Comparison of ENCODE assay signal across 17 cellular contexts in the genomic region with DNA sequence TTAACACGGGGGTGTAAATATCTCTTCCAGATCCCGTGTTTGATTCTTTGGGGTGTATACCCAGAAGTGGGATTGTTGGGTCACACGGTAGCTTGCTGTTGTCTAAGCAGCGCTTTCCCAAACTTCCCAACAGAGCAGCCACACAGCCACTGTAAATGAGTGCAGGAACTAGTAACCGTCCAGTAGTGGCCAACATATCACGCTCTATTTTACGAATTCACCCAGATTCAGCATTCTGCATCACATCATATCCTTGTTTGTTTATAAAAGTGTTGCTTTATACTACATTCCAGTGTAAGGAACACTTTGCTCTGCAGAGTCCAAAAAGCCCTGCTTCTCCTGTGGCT.
DNase-seq lines count a peak whose midpoint lies in the region; ATAC-seq and TF ChIP-seq lines count a peak whose summit lies in the region.
"Had no signal": no experiment of that assay in that cellular context is flagged by ENCODE, and none has a peak within 500 bp of the region (broad histone marks: within the 10 kb centered on the region; RNA-seq: fewer than 3 reads in every experiment).

No MANE protein-coding gene starts in this region.

- in situ Hi-C loops in HAP-1 (cut with MboI; ENCODE audit: low sequenced_read_pairs) = no loop called here

- TF ChIP-seq POLR2A in sigmoid colon (IDR thresholded peaks at IDR 0.05) = no peak

- peaks cover 13% of the 10 kb centered on the region for H3K36me3 Mint-ChIP-seq in MCF 10A (ENCODE audit: insufficient read depth, unreplicated experiment)
- H3K36me3 Mint-ChIP-seq: activated CD4-positive, alpha-beta memory T cell treated with anti-CD3 and anti-CD28 coated beads for 36 hours had no signal

- H3K27ac Mint-ChIP-seq in MCF 10A (ENCODE audit: low read depth, unreplicated experiment) = peak overlapping the region; percentile 84
- H3K27ac Mint-ChIP-seq: activated CD4-positive, alpha-beta memory T cell treated with anti-CD3 and anti-CD28 coated beads for 36 hours; activated naive CD4-positive, alpha-beta T cell treated with anti-CD3 and anti-CD28 coated beads for 36 hours; B cell; T-helper 17 cell had no signal

- no peak for TF ChIP-seq CTCF in BJ (IDR thresholded peaks at IDR 0.05; ENCODE audit: insufficient read depth, low read depth, low read length)
- TF ChIP-seq CTCF in MCF 10A (IDR thresholded peaks at IDR 0.05; ENCODE audit: unreplicated experiment) = no peak
- TF ChIP-seq CTCF in sigmoid colon (IDR thresholded peaks at IDR 0.05) = no peak

- H3K4me1 ChIP-seq in sigmoid colon = peaks cover 0 to 56% (median 53%) of the 10 kb centered on the region in 4 donors
- H3K4me1 ChIP-seq in HAP-1 = no peaks in the 10 kb centered on the region

- peaks cover 42% of the 10 kb centered on the region for H3K4me1 Mint-ChIP-seq in MCF 10A (ENCODE audit: insufficient read depth, unreplicated experiment)

- CTCF ChIA-PET in BJ (lab: Yijun Ruan, JAX) (interaction anchor here (1.5 kb wide), 1 partner anchor 29 kb away, joined by 6 read pairs; no protein-coding TSS in a partner anchor), MCF 10A (lab: Yijun Ruan, JAX) (interaction anchor here (0.6 to 1.6 kb wide), 10 partner anchors 22 to 606 kb away, joined by 3 to 6 read pairs (median 4); no protein-coding TSS in a partner anchor)

- H3K9me3 Mint-ChIP-seq in MCF 10A (ENCODE audit: unreplicated experiment) = no peaks in the 10 kb centered on the region
- H3K9me3 Mint-ChIP-seq: activated CD4-positive, alpha-beta memory T cell treated with anti-CD3 and anti-CD28 coated beads for 36 hours; activated naive CD4-positive, alpha-beta T cell treated with anti-CD3 and anti-CD28 coated beads for 36 hours had no signal

- H3K27me3 ChIP-seq in BJ (ENCODE audit: control insufficient read depth, insufficient read depth, low read length) = no peaks in the 10 kb centered on the region
- no peaks in the 10 kb centered on the region for H3K27me3 ChIP-seq in sigmoid colon
- H3K27me3 ChIP-seq in HAP-1 (ENCODE audit: low read depth) = peaks cover 12% of the 10 kb centered on the region

- peak overlapping the region; percentile 66 for H3K4me3 Mint-ChIP-seq in MCF 10A (ENCODE audit: unreplicated experiment)
- H3K4me3 Mint-ChIP-seq: activated CD4-positive, alpha-beta memory T cell treated with anti-CD3 and anti-CD28 coated beads for 36 hours; activated naive CD4-positive, alpha-beta T cell treated with anti-CD3 and anti-CD28 coated beads for 36 hours; B cell; T-helper 17 cell had no signal

- H3K27ac ChIP-seq in sigmoid colon = peak overlapping the region; percentile 82 to 88 (median 84)

- intact Hi-C loops in MCF 10A (cut with micrococcal nuclease) (loop anchor here (1.0 kb wide), 1 partner anchor 425 kb away; the partner anchor contains the start of gene CDYL), left cardiac atrium (cut with DNase I) (no loop called here), sigmoid colon (cut with DNase I) (loop anchor here (2.0 to 10.0 kb wide), 3 partner anchors 226 to 425 kb away; partner anchors contain the start of gene CDYL)

- BruUV-seq in MCF 10A (replicated peaks; lab: Mats Ljungman, UMichigan) = no TSS peak

- H3K27me3 Mint-ChIP-seq in MCF 10A (ENCODE audit: insufficient read depth, unreplicated experiment) = no peaks in the 10 kb centered on the region

- H3K4me3 ChIP-seq in BJ (ENCODE audit: low read depth, low read length) (peak overlapping the region; percentile 18), sigmoid colon (peak overlapping the region in 2 of 4 donors; percentile 13 to 28), HAP-1 (no peak overlapping the region)

- peak in 1 of 4 donors; percentile 9 for TF ChIP-seq EP300 in sigmoid colon (IDR thresholded peaks at IDR 0.05)

- H3K9me3 ChIP-seq in sigmoid colon (no peaks in the 10 kb centered on the region), HAP-1 (no peaks in the 10 kb centered on the region)

- 66 to 76% methylated on average over 7 of the region's 7 CpGs for WGBS in sigmoid colon, 2 donors

- POLR2A ChIA-PET in BJ (lab: Charles Lee) = no interaction called here
- POLR2A ChIA-PET in MCF 10A (lab: Yijun Ruan, JAX) = interaction anchor here (0.7 to 2.6 kb wide), 6 partner anchors 30 to 426 kb away, joined by 3 to 19 read pairs (median 4); no protein-coding TSS in a partner anchor

- DNase-seq in BJ (ENCODE audit: low read depth) = no peak
- DNase-seq in MCF 10A (ENCODE audit: unreplicated experiment) = no peak
- DNase-seq in left cardiac atrium = no peak
- no peak for DNase-seq in sigmoid colon
- DNase-seq in NCI-H226 = no peak
- no peak for DNase-seq in germinal center (ENCODE audit: low spot score)
- no peak for DNase-seq in HAP-1 (ENCODE audit: low spot score in 2 of 2)
- DNase-seq: activated CD4-positive, alpha-beta memory T cell treated with anti-CD3 and anti-CD28 coated beads for 36 hours; activated naive CD4-positive, alpha-beta T cell treated with anti-CD3 and anti-CD28 coated beads for 36 hours; effector memory CD4-positive, alpha-beta T cell; NCI-H1105; NK-92 treated with Interleukin-12 subunit alpha and Interleukin-12 subunit beta, amount 100 ng/mL, for 24 hours; stimulated activated CD4-positive, alpha-beta T cell treated with anti-CD3 and anti-CD28 coated beads, Interleukin-2, amount 100 ng/mL, for 24 hours; stimulated activated naive CD8-positive, alpha-beta T cell treated with anti-CD3 and anti-CD28 coated beads, Interleukin-15, Interleukin-2, amounts not matched to agents 100 U/mL and 50 U/mL, for 24 hours; T-helper 17 cell had no signal

- ATAC-seq in left cardiac atrium = peak; percentile 16 to 19
- ATAC-seq in HG03108 (IDR thresholded peaks at IDR 0.05; ENCODE audit: unreplicated experiment) = no peak
- ATAC-seq: stimulated activated naive CD8-positive, alpha-beta T cell treated with anti-CD3 and anti-CD28 coated beads, Interleukin-15, Interleukin-2, amounts not matched to agents 100 U/mL and 50 U/mL, for 24 hours; T-helper 17 cell had no signal

- no peaks in the 10 kb centered on the region for H3K36me3 ChIP-seq in BJ (ENCODE audit: control insufficient read depth, insufficient read depth, low read length)
- H3K36me3 ChIP-seq in sigmoid colon = no peaks in the 10 kb centered on the region
- H3K36me3 ChIP-seq in HAP-1 (replicated peaks) = no peaks in the 10 kb centered on the region

Comparison
In these comparisons a context has a peak if more than half of its experiments do, and no peak if none do; other contexts are left out.
1. intact Hi-C loops: an anchor here in MCF 10A (1.0 kb wide) and sigmoid colon (2.0 to 10.0 kb wide); none called in left cardiac atrium.